In the genomic region with DNA sequence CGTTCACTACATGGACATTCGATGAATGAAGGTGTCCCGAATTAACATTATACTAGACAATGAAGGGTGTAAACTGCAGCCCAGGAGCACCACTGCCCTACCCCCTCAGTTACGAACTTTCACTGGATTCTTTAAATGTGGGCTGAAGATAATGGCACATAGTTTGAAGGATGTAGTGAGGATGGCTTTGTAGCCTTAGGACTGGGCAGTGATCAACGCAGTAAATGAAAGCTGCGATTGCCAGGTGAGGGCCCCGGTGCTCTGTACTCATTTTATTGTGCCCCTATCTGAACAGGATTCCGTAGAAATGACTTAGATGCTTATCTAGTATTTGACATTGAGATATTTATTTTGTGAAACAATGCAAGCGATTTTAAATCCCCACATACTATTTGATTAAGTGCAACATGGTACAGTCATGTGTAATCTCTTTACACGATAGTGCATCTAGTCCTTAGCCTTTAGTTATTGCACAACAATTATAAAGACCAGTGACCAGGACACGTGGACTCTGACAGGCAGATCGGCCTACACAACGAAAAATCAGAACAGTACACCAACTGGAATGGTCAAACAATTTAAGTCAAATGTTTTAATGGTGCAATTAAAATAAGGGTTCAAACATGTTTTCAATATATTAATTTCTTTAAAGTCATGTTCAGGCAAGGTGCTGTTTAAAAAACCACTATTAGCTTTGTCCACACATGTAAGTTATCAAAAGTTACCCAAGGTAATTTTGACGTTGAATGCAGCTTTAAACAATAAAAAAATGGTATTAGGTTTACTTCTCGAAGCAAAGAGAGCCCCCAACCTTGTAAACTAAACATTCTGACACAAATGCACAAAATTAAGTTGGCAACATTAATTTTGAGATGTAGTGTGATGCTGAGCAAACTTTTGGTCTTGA, we compare ENCODE assay signal across 8 cellular contexts. TPM values are rescaled to one million over a fixed set of nuclear protein-coding genes. Genes with fewer than 3 reads are reported as not detected.
DNase-seq lines count a peak whose midpoint lies in the region; ATAC-seq and TF ChIP-seq lines count a peak whose summit lies in the region.

No MANE protein-coding gene starts in this region.

- H3K4me3 ChIP-seq in endocrine pancreas (ENCODE audit: control insufficient read depth, insufficient read depth, low read length) (peak overlapping the region; percentile 57), sigmoid colon (peak overlapping the region; percentile 62 to 89 (median 74))

- no peak for ATAC-seq in HG02938 (IDR thresholded peaks at IDR 0.05; ENCODE audit: unreplicated experiment)

- H3K27me3 ChIP-seq in endocrine pancreas (ENCODE audit: control insufficient read depth, insufficient read depth, low read length) (no peaks in the 10 kb centered on the region), sigmoid colon (no peaks in the 10 kb centered on the region)

- no peaks in the 10 kb centered on the region for H3K9me3 ChIP-seq in endocrine pancreas (ENCODE audit: control insufficient read depth, low read length)
- H3K9me3 ChIP-seq in sigmoid colon, result no peaks in the 10 kb centered on the region

- H3K36me3 ChIP-seq in endocrine pancreas (ENCODE audit: control insufficient read depth, insufficient read depth, low read length) (no peaks in the 10 kb centered on the region), sigmoid colon (peaks cover 0 to 31% (median 4%) of the 10 kb centered on the region in 4 donors)

- peak overlapping the region; percentile 45 for H3K9ac ChIP-seq in endocrine pancreas (ENCODE audit: control insufficient read depth, insufficient read depth, low read length)

- intact Hi-C loops in sigmoid colon (cut with DNase I), result loop anchor here (5.0 to 10.0 kb wide), 2 partner anchors 135 to 357 kb away; partner anchors contain the start of genes CEP95 and DDX5

- TF ChIP-seq POLR2A in sigmoid colon (IDR thresholded peaks at IDR 0.05), result no peak

- WGBS in sigmoid colon, 2 donors, result 23 to 40% methylated on average over 15 of the region's 15 CpGs

- H3K4me1 ChIP-seq in endocrine pancreas (ENCODE audit: control insufficient read depth, insufficient read depth, low read length), result peaks cover 4% of the 10 kb centered on the region
- H3K4me1 ChIP-seq in sigmoid colon, result peaks cover 0 to 26% (median 18%) of the 10 kb centered on the region in 4 donors

- no peak for TF ChIP-seq CTCF in sigmoid colon (IDR thresholded peaks at IDR 0.05)

- peak overlapping the region; percentile 91 to 96 (median 94) for H3K27ac ChIP-seq in sigmoid colon

- DNase-seq in NCI-H2227 treated with DMSO at 0.1 percent for 48 hours (lab: John Stamatoyannopoulos, UW), result peak; percentile 37
- DNase-seq in NCI-H2227 (lab: John Stamatoyannopoulos, UW; ENCODE audit: unreplicated experiment), result no peak
- DNase-seq in NCI-H82 treated with DMSO at 0.1 percent for 48 hours (lab: John Stamatoyannopoulos, UW; ENCODE audit: unreplicated experiment), result peak; percentile 57
- DNase-seq in sigmoid colon, result no peak
- DNase-seq in GM19238 (ENCODE audit: insufficient read length, low spot score), result no peak
- no peak for DNase-seq in NCI-H2107 (lab: John Stamatoyannopoulos, UW)

- no peak for TF ChIP-seq EP300 in sigmoid colon (IDR thresholded peaks at IDR 0.05)

RNA-seq across cellular contexts. Expression of gene ERN1, which starts 17.4 kb away (rescaled TPM):
- total RNA-seq in sigmoid colon, result 1 to 10 TPM; 7.1 to 9.4 (median 8.2) TPM
- 1 to 10 TPM; 1.2 to 8.3 (median 1.6) TPM for polyA plus RNA-seq in sigmoid colon

Comparison
In these comparisons a context has a peak if more than half of its experiments do, and no peak if none do; other contexts are left out.
1. DNase-seq: peak in NCI-H2227 treated with DMSO at 0.1 percent for 48 hours (single experiment) and NCI-H82 treated with DMSO at 0.1 percent for 48 hours (single experiment); none in NCI-H2227 (single experiment), sigmoid colon (single experiment), GM19238 (single experiment) and NCI-H2107 (single experiment).